ENCODE assay signal across 27 cellular contexts in the genomic region with DNA sequence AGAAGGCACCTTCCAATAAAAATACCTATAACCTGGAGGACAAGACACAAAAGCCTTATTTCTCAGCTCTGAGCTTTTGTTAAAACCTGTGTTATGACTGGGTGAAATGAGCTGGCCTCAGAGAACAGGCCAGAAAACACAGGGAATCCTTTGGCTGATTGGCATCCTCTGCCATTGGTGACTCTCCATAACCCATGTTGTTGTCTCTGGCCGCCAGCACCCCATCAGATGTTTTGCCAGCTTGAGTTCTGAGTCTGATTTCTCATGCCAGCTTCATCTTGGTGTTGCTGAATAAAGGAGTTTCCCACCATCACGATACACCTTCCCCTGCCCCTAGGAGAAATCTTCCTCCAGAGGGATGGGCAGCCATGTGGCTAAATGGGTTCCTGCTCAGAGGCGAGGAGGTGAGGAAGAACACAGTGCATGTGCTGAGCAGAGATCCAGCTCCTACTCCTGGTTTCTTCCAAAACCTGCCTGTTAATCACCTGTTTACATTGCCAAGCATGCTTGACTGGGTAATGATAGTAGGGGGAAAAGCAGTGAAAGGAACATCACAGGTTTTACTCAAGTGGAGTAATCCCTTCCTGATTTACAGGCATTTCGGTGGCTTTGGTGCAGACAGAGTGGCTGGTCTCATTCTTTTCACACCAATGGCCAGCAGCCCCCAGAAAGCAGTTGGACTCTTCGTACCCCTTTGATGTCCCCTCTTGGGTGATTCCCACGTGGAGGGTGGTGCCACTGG.
A peak's percentile ranks its signal among the peaks of the same experiment; 100 is the strongest.
DNase-seq lines count a peak whose midpoint lies in the region; ATAC-seq and TF ChIP-seq lines count a peak whose summit lies in the region.
"Had no signal": no experiment of that assay in that cellular context is flagged by ENCODE, and none has a peak within 500 bp of the region (broad histone marks: within the 10 kb centered on the region; RNA-seq: fewer than 3 reads in every experiment).

No MANE protein-coding gene starts in this region.

- H3K27me3 Mint-ChIP-seq in chondrocyte (ENCODE audit: low read depth) (no peaks in the 10 kb centered on the region), progenitor cell of endocrine pancreas (no peaks in the 10 kb centered on the region)
- H3K27me3 Mint-ChIP-seq: activated naive CD8-positive, alpha-beta T cell treated with anti-CD3 and anti-CD28 coated beads for 36 hours; dendritic cell treated with granulocyte-macrophage colony-stimulating factor and Interleukin-4, amounts not matched to agents 40 ng/mL and 50 ng/mL, for 4 days had no signal

- DNase-seq in NCI-H2196 (lab: John Stamatoyannopoulos, UW; ENCODE audit: unreplicated experiment) = peak; percentile 14
- DNase-seq in NCI-H2196 treated with DMSO at 0.1 percent for 48 hours (lab: John Stamatoyannopoulos, UW; ENCODE audit: unreplicated experiment) = no peak
- peak; percentile 69 for DNase-seq in NCI-H2029 treated with DMSO at 0.1 percent for 48 hours (lab: John Stamatoyannopoulos, UW)
- DNase-seq in chondrocyte (ENCODE audit: low spot score) = no peak
- DNase-seq in progenitor cell of endocrine pancreas (ENCODE audit: low spot score, unreplicated experiment) = no peak
- no peak for DNase-seq in left lung
- DNase-seq in dedifferentiated amniotic fluid mesenchymal stem cell (ENCODE audit: extremely low spot score) = no peak
- DNase-seq: activated CD4-positive, alpha-beta T cell treated with anti-CD3 and anti-CD28 coated beads, Interleukin-2, amount 50 U/mL, for 1 hour; activated gamma-delta T cell; activated naive CD8-positive, alpha-beta T cell treated with anti-CD3 and anti-CD28 coated beads for 36 hours; activated T-cell treated with anti-CD3 and anti-CD28 coated beads, Interleukin-2, amount 50 U/mL, for 1 hour; Calu3; GM23248; heart left ventricle; mucosa of descending colon; NCI-H1048; NCI-H1694 treated with DMSO at 0.1 percent for 48 hours; NCI-H226; nephron progenitor cell; retina; stimulated activated naive B cell treated with anti-CD40 and anti-IgM and Interleukin-4, amounts not matched to agents 10 μg/mL and 1 μg/mL and 100 μg/mL, for 72 hours; T-cell; WERI-Rb-1 had no signal

- H3K4me1 Mint-ChIP-seq in chondrocyte (ENCODE audit: low read depth) (peaks cover 88% of the 10 kb centered on the region), progenitor cell of endocrine pancreas (ENCODE audit: low read depth) (peaks cover 30% of the 10 kb centered on the region)
- H3K4me1 Mint-ChIP-seq: activated naive CD8-positive, alpha-beta T cell treated with anti-CD3 and anti-CD28 coated beads for 36 hours; T-cell had no signal

- intact Hi-C loops in left lung (cut with DNase I) = no loop called here

- H3K4me3 Mint-ChIP-seq in chondrocyte (ENCODE audit: unreplicated experiment) (no peak overlapping the region), progenitor cell of endocrine pancreas (ENCODE audit: low read depth) (no peak overlapping the region)
- H3K4me3 Mint-ChIP-seq: activated naive CD8-positive, alpha-beta T cell treated with anti-CD3 and anti-CD28 coated beads for 36 hours; dendritic cell treated with granulocyte-macrophage colony-stimulating factor and Interleukin-4, amounts not matched to agents 40 ng/mL and 50 ng/mL, for 4 days; IgD-negative memory B cell; nephron progenitor cell; stimulated activated naive B cell treated with anti-CD40 and anti-IgM and Interleukin-4, amounts not matched to agents 10 μg/mL and 1 μg/mL and 100 μg/mL, for 72 hours; T-cell had no signal

- ATAC-seq in GM19455 (IDR thresholded peaks at IDR 0.05; ENCODE audit: unreplicated experiment) = no peak
- no peak for ATAC-seq in left lung
- ATAC-seq: esophagus mucosa; heart left ventricle; mucosa of descending colon; stimulated activated naive B cell treated with anti-CD40 and anti-IgM and Interleukin-4, amounts not matched to agents 10 μg/mL and 1 μg/mL and 100 μg/mL, for 72 hours; T-cell had no signal

- H3K27ac Mint-ChIP-seq in chondrocyte (ENCODE audit: unreplicated experiment) = peak overlapping the region; percentile 54
- peak overlapping the region; percentile 62 for H3K27ac Mint-ChIP-seq in progenitor cell of endocrine pancreas
- H3K27ac Mint-ChIP-seq: activated naive CD8-positive, alpha-beta T cell treated with anti-CD3 and anti-CD28 coated beads for 36 hours; dendritic cell treated with granulocyte-macrophage colony-stimulating factor and Interleukin-4, amounts not matched to agents 40 ng/mL and 50 ng/mL, for 4 days; IgD-negative memory B cell; nephron progenitor cell; stimulated activated naive B cell treated with anti-CD40 and anti-IgM and Interleukin-4, amounts not matched to agents 10 μg/mL and 1 μg/mL and 100 μg/mL, for 72 hours; T-cell had no signal

- H3K36me3 ChIP-seq in left lung = no peaks in the 10 kb centered on the region
- H3K36me3 ChIP-seq: heart left ventricle, WERI-Rb-1 had no signal

- no peaks in the 10 kb centered on the region for H3K4me1 ChIP-seq in left lung

- H3K27me3 ChIP-seq in left lung = no peaks in the 10 kb centered on the region
- H3K27me3 ChIP-seq: heart left ventricle had no signal

- H3K36me3 Mint-ChIP-seq in chondrocyte (ENCODE audit: low read depth) (peaks cover 1% of the 10 kb centered on the region), progenitor cell of endocrine pancreas (ENCODE audit: insufficient read depth) (no peaks in the 10 kb centered on the region)
- H3K36me3 Mint-ChIP-seq: activated naive CD8-positive, alpha-beta T cell treated with anti-CD3 and anti-CD28 coated beads for 36 hours; IgD-negative memory B cell; T-cell had no signal

- no peak overlapping the region for H3K4me3 ChIP-seq in left lung
- H3K4me3 ChIP-seq: GM23248, heart left ventricle, mucosa of descending colon had no signal

- H3K9me3 Mint-ChIP-seq in chondrocyte (ENCODE audit: low read depth) (no peaks in the 10 kb centered on the region), progenitor cell of endocrine pancreas (ENCODE audit: low read depth) (no peaks in the 10 kb centered on the region)
- H3K9me3 Mint-ChIP-seq: activated naive CD8-positive, alpha-beta T cell treated with anti-CD3 and anti-CD28 coated beads for 36 hours; dendritic cell treated with granulocyte-macrophage colony-stimulating factor and Interleukin-4, amounts not matched to agents 40 ng/mL and 50 ng/mL, for 4 days; IgD-negative memory B cell; nephron progenitor cell; stimulated activated naive B cell treated with anti-CD40 and anti-IgM and Interleukin-4, amounts not matched to agents 10 μg/mL and 1 μg/mL and 100 μg/mL, for 72 hours; T-cell had no signal

- TF ChIP-seq CTCF in chondrocyte (IDR thresholded peaks at IDR 0.05) (no peak), progenitor cell of endocrine pancreas (IDR thresholded peaks at IDR 0.05; ENCODE audit: unreplicated experiment) (no peak), left lung (IDR thresholded peaks at IDR 0.05) (no peak)

- no peaks in the 10 kb centered on the region for H3K9me3 ChIP-seq in left lung
- H3K9me3 ChIP-seq: heart left ventricle, mucosa of descending colon had no signal

- no peak overlapping the region for H3K27ac ChIP-seq in left lung
- H3K27ac ChIP-seq: GM23248, WERI-Rb-1 had no signal

Comparison
In these comparisons a context has a peak if more than half of its experiments do, and no peak if none do; other contexts are left out.
1. DNase-seq: peak in NCI-H2196 (single experiment) and NCI-H2029 treated with DMSO at 0.1 percent for 48 hours (single experiment); none in NCI-H2196 treated with DMSO at 0.1 percent for 48 hours (single experiment), chondrocyte (single experiment), progenitor cell of endocrine pancreas (single experiment), left lung (0 of 2) and dedifferentiated amniotic fluid mesenchymal stem cell (single experiment).